In genomic region chr11:70002433-70002832, GRCh38 we compare ENCODE assay signal across 19 cellular contexts.
DNase-seq lines count a peak whose midpoint lies in the region; ATAC-seq and TF ChIP-seq lines count a peak whose summit lies in the region.
"Had no signal": no experiment of that assay in that cellular context is flagged by ENCODE, and none has a peak within 500 bp of the region (broad histone marks: within the 10 kb centered on the region; RNA-seq: fewer than 3 reads in every experiment).

No MANE protein-coding gene starts in this region.

- no peaks in the 10 kb centered on the region for H3F3A ChIP-seq in PC-3 (ENCODE audit: low read length, unreplicated experiment)

- no peaks in the 10 kb centered on the region for H3K9me3 Mint-ChIP-seq in activated CD8-positive, alpha-beta memory T cell treated with anti-CD3 and anti-CD28 coated beads, Interleukin-2, amount 10 ng/mL, durations not matched to agents 7 days and 5 days (ENCODE audit: low read depth)
- H3K9me3 Mint-ChIP-seq in activated CD8-positive, alpha-beta T cell treated with anti-CD3 and anti-CD28 coated beads, Interleukin-2, amount 10 ng/mL, durations not matched to agents 7 days and 5 days (ENCODE audit: insufficient read depth): no peaks in the 10 kb centered on the region
- H3K9me3 Mint-ChIP-seq: endodermal cell, neural progenitor cell had no signal

- no peaks in the 10 kb centered on the region for H3K36me3 ChIP-seq in PC-3 (ENCODE audit: low read depth, low read length)
- H3K36me3 ChIP-seq: cardiac muscle cell, neural progenitor cell, sigmoid colon had no signal

- POLR2A ChIA-PET in activated CD8-positive, alpha-beta T cell treated with anti-CD3 and anti-CD28 coated beads, Interleukin-2, amount 10 ng/mL, durations not matched to agents 7 days and 5 days (lab: Charles Lee): no interaction called here
- POLR2A ChIA-PET in PC-3 (lab: Charles Lee; ENCODE audit: unreplicated experiment): no interaction called here

- peaks cover 18% of the 10 kb centered on the region for H3K4me1 ChIP-seq in PC-3 (ENCODE audit: insufficient read depth, low read length)
- H3K4me1 ChIP-seq: neural progenitor cell, sigmoid colon, testis had no signal

- H3K9ac ChIP-seq in PC-3 (ENCODE audit: low read length): no peak overlapping the region
- H3K9ac ChIP-seq: neural progenitor cell had no signal

- peaks cover 10% of the 10 kb centered on the region for H3K27me3 Mint-ChIP-seq in activated CD8-positive, alpha-beta memory T cell treated with anti-CD3 and anti-CD28 coated beads, Interleukin-2, amount 10 ng/mL, durations not matched to agents 7 days and 5 days
- peaks cover 3% of the 10 kb centered on the region for H3K27me3 Mint-ChIP-seq in activated CD8-positive, alpha-beta T cell treated with anti-CD3 and anti-CD28 coated beads, Interleukin-2, amount 10 ng/mL, durations not matched to agents 7 days and 5 days (ENCODE audit: low read depth)

- H3K36me3 Mint-ChIP-seq in activated CD8-positive, alpha-beta memory T cell treated with anti-CD3 and anti-CD28 coated beads, Interleukin-2, amount 10 ng/mL, durations not matched to agents 7 days and 5 days: peaks cover 3% of the 10 kb centered on the region
- H3K36me3 Mint-ChIP-seq in activated CD8-positive, alpha-beta T cell treated with anti-CD3 and anti-CD28 coated beads, Interleukin-2, amount 10 ng/mL, durations not matched to agents 7 days and 5 days (ENCODE audit: low read depth): no peaks in the 10 kb centered on the region
- H3K36me3 Mint-ChIP-seq: neural progenitor cell had no signal

- no peak overlapping the region for H3K4me3 ChIP-seq in PC-3 (ENCODE audit: low read length)
- H3K4me3 ChIP-seq: cardiac muscle cell, lung, neural progenitor cell, sigmoid colon, testis had no signal

- no peaks in the 10 kb centered on the region for H3K9me3 ChIP-seq in PC-3 (ENCODE audit: low read length)
- H3K9me3 ChIP-seq: sigmoid colon, testis had no signal

- H3K79me2 ChIP-seq in PC-3 (ENCODE audit: low read length): no peaks in the 10 kb centered on the region

- ATAC-seq in activated CD8-positive, alpha-beta memory T cell treated with anti-CD3 and anti-CD28 coated beads, Interleukin-2, amount 10 ng/mL, durations not matched to agents 7 days and 5 days: peak; percentile 97
- ATAC-seq in activated CD8-positive, alpha-beta T cell treated with anti-CD3 and anti-CD28 coated beads, Interleukin-2, amount 10 ng/mL, durations not matched to agents 7 days and 5 days: peak; percentile 57
- ATAC-seq in esophagus mucosa (no peak), PC-3 (no peak)
- ATAC-seq: foreskin keratinocyte had no signal

- H3K27ac Mint-ChIP-seq in activated CD8-positive, alpha-beta memory T cell treated with anti-CD3 and anti-CD28 coated beads, Interleukin-2, amount 10 ng/mL, durations not matched to agents 7 days and 5 days: peak overlapping the region; percentile 75
- H3K27ac Mint-ChIP-seq in activated CD8-positive, alpha-beta T cell treated with anti-CD3 and anti-CD28 coated beads, Interleukin-2, amount 10 ng/mL, durations not matched to agents 7 days and 5 days: no peak overlapping the region
- H3K27ac Mint-ChIP-seq: endodermal cell, H9, neural progenitor cell had no signal

- intact Hi-C loops in PC-3 (cut with micrococcal nuclease): no loop called here

- no peaks in the 10 kb centered on the region for H3K27me3 ChIP-seq in PC-3 (ENCODE audit: low read length)
- H3K27me3 ChIP-seq: foreskin keratinocyte, testis had no signal

- no peaks in the 10 kb centered on the region for H3K9me2 ChIP-seq in PC-3 (replicated peaks; ENCODE audit: low read length)

- BruUV-seq in PC-3 (replicated peaks; lab: Mats Ljungman, UMichigan): no TSS peak

- no peak overlapping the region for H3K4me2 ChIP-seq in PC-3 (ENCODE audit: low read length)
- H3K4me2 ChIP-seq: neural progenitor cell had no signal

- no peak overlapping the region for H3K4me3 Mint-ChIP-seq in activated CD8-positive, alpha-beta memory T cell treated with anti-CD3 and anti-CD28 coated beads, Interleukin-2, amount 10 ng/mL, durations not matched to agents 7 days and 5 days
- H3K4me3 Mint-ChIP-seq in activated CD8-positive, alpha-beta T cell treated with anti-CD3 and anti-CD28 coated beads, Interleukin-2, amount 10 ng/mL, durations not matched to agents 7 days and 5 days: no peak overlapping the region
- H3K4me3 Mint-ChIP-seq: endodermal cell, H9, neural progenitor cell had no signal

- H2AFZ ChIP-seq in PC-3 (ENCODE audit: low read length): no peak overlapping the region
- H2AFZ ChIP-seq: neural progenitor cell had no signal

- H3K27ac ChIP-seq in PC-3 (ENCODE audit: low read length): no peak overlapping the region
- H3K27ac ChIP-seq: cardiac muscle cell, foreskin keratinocyte, neural progenitor cell, sigmoid colon, testis had no signal

- no peak for TF ChIP-seq CTCF in PC-3 (conservative IDR thresholded peaks at IDR 0.05; ENCODE audit: low read depth, low read length)

- H3K4me1 Mint-ChIP-seq in activated CD8-positive, alpha-beta memory T cell treated with anti-CD3 and anti-CD28 coated beads, Interleukin-2, amount 10 ng/mL, durations not matched to agents 7 days and 5 days: peaks cover 19% of the 10 kb centered on the region
- H3K4me1 Mint-ChIP-seq in activated CD8-positive, alpha-beta T cell treated with anti-CD3 and anti-CD28 coated beads, Interleukin-2, amount 10 ng/mL, durations not matched to agents 7 days and 5 days (ENCODE audit: low read depth): no peaks in the 10 kb centered on the region
- H3K4me1 Mint-ChIP-seq: endodermal cell, neural progenitor cell had no signal

- peak; percentile 85 for DNase-seq in activated CD8-positive, alpha-beta memory T cell treated with anti-CD3 and anti-CD28 coated beads, Interleukin-2, amount 10 ng/mL, durations not matched to agents 7 days and 5 days
- DNase-seq in activated CD8-positive, alpha-beta memory T cell treated with anti-CD3 and anti-CD28 coated beads, Interleukin-2, amount 50 U/mL, for 48 hours: no peak
- DNase-seq in Kasumi-1 (lab: John Stamatoyannopoulos, UW) (peak; percentile 17 to 51), PC-3 (no peak), GM03348 (ENCODE audit: low spot score) (no peak)
- peak; percentile 41 for DNase-seq in activated CD8-positive, alpha-beta T cell treated with anti-CD3 and anti-CD28 coated beads, Interleukin-2, amount 10 ng/mL, durations not matched to agents 7 days and 5 days
- peak; percentile 51 for DNase-seq in stimulated activated CD4-positive, alpha-beta T cell treated with anti-CD3 and anti-CD28 coated beads, Interleukin-4, amount 100 ng/mL, for 24 hours
- DNase-seq: activated gamma-delta T cell treated with Interleukin-2 at 50 U/mL for 16 hours, endodermal cell, foreskin keratinocyte, H9, NCI-H2107, SHP77 treated with DMSO at 0.1 percent for 48 hours, sigmoid colon, testis had no signal

- CTCF ChIA-PET in activated CD8-positive, alpha-beta memory T cell treated with anti-CD3 and anti-CD28 coated beads, Interleukin-2, amount 10 ng/mL, durations not matched to agents 7 days and 5 days (lab: Charles Lee): interaction anchor here (1.2 kb wide), 1 partner anchor 92 kb away, joined by 3 read pairs; no protein-coding TSS in a partner anchor
- CTCF ChIA-PET in activated CD8-positive, alpha-beta T cell treated with anti-CD3 and anti-CD28 coated beads, Interleukin-2, amount 10 ng/mL, durations not matched to agents 7 days and 5 days (lab: Charles Lee): no interaction called here
- CTCF ChIA-PET in PC-3 (lab: Charles Lee): no interaction called here

- no peaks in the 10 kb centered on the region for H4K20me1 ChIP-seq in PC-3 (ENCODE audit: low read length)

Comparison
In these comparisons a context has a peak if more than half of its experiments do, and no peak if none do; other contexts are left out.
1. DNase-seq: peak in activated CD8-positive, alpha-beta memory T cell treated with anti-CD3 and anti-CD28 coated beads, Interleukin-2, amount 10 ng/mL, durations not matched to agents 7 days and 5 days (single experiment), Kasumi-1 (2 of 2), activated CD8-positive, alpha-beta T cell treated with anti-CD3 and anti-CD28 coated beads, Interleukin-2, amount 10 ng/mL, durations not matched to agents 7 days and 5 days (single experiment) and stimulated activated CD4-positive, alpha-beta T cell treated with anti-CD3 and anti-CD28 coated beads, Interleukin-4, amount 100 ng/mL, for 24 hours (single experiment); none in activated CD8-positive, alpha-beta memory T cell treated with anti-CD3 and anti-CD28 coated beads, Interleukin-2, amount 50 U/mL, for 48 hours (single experiment), PC-3 (single experiment) and GM03348 (single experiment).
2. ATAC-seq: peak in activated CD8-positive, alpha-beta memory T cell treated with anti-CD3 and anti-CD28 coated beads, Interleukin-2, amount 10 ng/mL, durations not matched to agents 7 days and 5 days (single experiment) and activated CD8-positive, alpha-beta T cell treated with anti-CD3 and anti-CD28 coated beads, Interleukin-2, amount 10 ng/mL, durations not matched to agents 7 days and 5 days (single experiment); none in esophagus mucosa (single experiment) and PC-3 (single experiment).